Comparison of ENCODE assay signal across 16 cellular contexts in the genomic region with DNA sequence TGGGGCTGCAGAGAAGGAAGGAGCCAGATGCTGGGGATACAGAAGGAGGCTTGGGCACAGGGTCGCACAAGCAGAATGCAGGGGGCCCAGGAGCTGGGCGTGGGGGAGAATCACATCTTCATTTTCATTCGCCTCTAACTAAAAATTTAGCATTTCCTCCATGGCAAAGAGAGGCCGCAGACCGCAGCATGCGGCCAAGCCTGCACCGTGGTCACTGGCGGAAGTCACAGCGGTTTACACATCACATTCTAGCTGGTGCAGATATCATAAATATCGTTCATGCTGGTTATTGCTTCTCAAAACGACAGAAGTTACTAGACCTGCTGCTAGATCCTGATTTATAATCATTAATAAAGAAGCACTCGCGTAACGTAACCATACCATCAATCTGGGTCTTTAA.
DNase-seq lines count a peak whose midpoint lies in the region; ATAC-seq and TF ChIP-seq lines count a peak whose summit lies in the region.
"Had no signal": no experiment of that assay in that cellular context is flagged by ENCODE, and none has a peak within 500 bp of the region (broad histone marks: within the 10 kb centered on the region; RNA-seq: fewer than 3 reads in every experiment).

No MANE protein-coding gene starts in this region.

- peak overlapping the region; percentile 82 for H3K4me2 ChIP-seq in BLaER1

- H3K4me1 ChIP-seq in BLaER1, result peaks cover 49% of the 10 kb centered on the region

- ATAC-seq in HG02623 (IDR thresholded peaks at IDR 0.05; ENCODE audit: unreplicated experiment), result no peak
- no peak for ATAC-seq in GM18519 (IDR thresholded peaks at IDR 0.05; ENCODE audit: low FRiP score, unreplicated experiment)
- ATAC-seq: CD8-positive, alpha-beta T cell had no signal

- H3K9me3 ChIP-seq in BLaER1, result no peaks in the 10 kb centered on the region

- DNase-seq in GM12865 (ENCODE audit: low read depth), result peak; percentile 30
- DNase-seq in NOMO-1 treated with dmso at 0.1 percent for 144 hours (lab: John Stamatoyannopoulos, UW; ENCODE audit: unreplicated experiment), result peak; percentile 83
- peak; percentile 5 for DNase-seq in central memory CD4-positive, alpha-beta T cell
- DNase-seq in SHP77 treated with DMSO at 0.1 percent for 48 hours (lab: John Stamatoyannopoulos, UW), result no peak
- DNase-seq: ACHN; CD8-positive, alpha-beta T cell; DMS79 treated with DMSO at 0.1 percent for 48 hours; GF-D8; H9; Kasumi-1; NCI-H1092; NCI-H446; SIG-M5 had no signal

- H3K27ac ChIP-seq in BLaER1, result no peak overlapping the region

- H3K4me3 ChIP-seq in BLaER1 (no peak overlapping the region), GM12865 (ENCODE audit: low read depth, low read length) (no peak overlapping the region)

- no peak for TF ChIP-seq CTCF in GM12865 (IDR thresholded peaks at IDR 0.05; ENCODE audit: insufficient read depth, low read depth, low read length, missing control alignments)

- H3K9ac ChIP-seq in BLaER1, result no peak overlapping the region

- H3K27me3 ChIP-seq in BLaER1, result peaks cover 75% of the 10 kb centered on the region

- H4K20me1 ChIP-seq in BLaER1, result peaks cover 72% of the 10 kb centered on the region

- no peaks in the 10 kb centered on the region for H3K36me3 ChIP-seq in BLaER1
